In the genomic region with DNA sequence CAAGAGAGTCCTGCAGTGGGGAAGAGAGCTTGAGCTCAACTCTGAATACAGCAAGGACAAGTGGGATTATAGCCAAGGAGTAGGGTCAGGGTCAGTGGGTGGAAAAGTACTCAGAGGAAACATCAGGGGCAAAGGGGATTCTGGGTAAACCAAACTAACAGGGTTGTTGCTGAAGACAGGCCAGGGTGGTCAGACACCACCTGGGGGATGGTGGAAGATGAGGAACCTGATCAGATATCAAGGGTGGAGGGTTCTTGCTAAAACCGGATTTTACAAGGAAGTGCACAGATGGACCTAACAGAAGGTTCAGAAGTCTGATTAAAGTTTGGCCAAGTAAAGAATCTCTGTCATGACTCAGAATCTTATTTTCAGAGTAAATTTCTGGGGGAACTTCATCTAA, we compare ENCODE assay signal across 15 cellular contexts.
"Had no signal": no experiment of that assay in that cellular context is flagged by ENCODE, and none has a peak within 500 bp of the region (broad histone marks: within the 10 kb centered on the region; RNA-seq: fewer than 3 reads in every experiment).

No MANE protein-coding gene starts in this region.

- H3K9me3 ChIP-seq: tibial artery had no signal

- H3K27me3 ChIP-seq: cardiac muscle cell, tibial artery had no signal

- H3K27ac Mint-ChIP-seq: activated naive CD8-positive, alpha-beta T cell; progenitor cell of endocrine pancreas had no signal

- H3K27ac ChIP-seq: cardiac muscle cell, tibial artery had no signal

- H3K27me3 Mint-ChIP-seq: progenitor cell of endocrine pancreas had no signal

- H3K4me3 ChIP-seq: cardiac muscle cell, tibial artery had no signal

- ATAC-seq: activated CD4-positive, CD25-positive, alpha-beta regulatory T cell treated with anti-CD3 and anti-CD28 coated beads, Interleukin-2, amount 50 U/mL, for 24 hours had no signal

- H3K4me3 Mint-ChIP-seq: activated naive CD8-positive, alpha-beta T cell had no signal

- H3K36me3 ChIP-seq: cardiac muscle cell had no signal

- DNase-seq: dermis blood vessel endothelial cell; effector memory CD4-positive, alpha-beta T cell; foreskin fibroblast; hippocampal formation; islet precursor cell; midbrain; stimulated activated CD4-positive, alpha-beta T cell treated with anti-CD3 and anti-CD28 coated beads, Interleukin-2, amount 100 ng/mL, for 24 hours; stimulated activated naive CD4-positive, alpha-beta T cell treated with Interleukin-2 at 50 U/mL for 16 hours; T-helper 1 cell; T1000; tibial artery had no signal

- H3K4me1 ChIP-seq: tibial artery had no signal
